1 cellular context compared by ENCODE assay signal in genomic region chr5:62030326-62030725, GRCh38.
TF ChIP-seq lines count a peak whose summit lies in the region.

No MANE protein-coding gene starts in this region.

TF ChIP-seq in GM23338, 12 proteins besides CTCF, POLR2A, EP300 and RAD21 (continued from another document):
- TF ChIP-seq, protein P1, sequence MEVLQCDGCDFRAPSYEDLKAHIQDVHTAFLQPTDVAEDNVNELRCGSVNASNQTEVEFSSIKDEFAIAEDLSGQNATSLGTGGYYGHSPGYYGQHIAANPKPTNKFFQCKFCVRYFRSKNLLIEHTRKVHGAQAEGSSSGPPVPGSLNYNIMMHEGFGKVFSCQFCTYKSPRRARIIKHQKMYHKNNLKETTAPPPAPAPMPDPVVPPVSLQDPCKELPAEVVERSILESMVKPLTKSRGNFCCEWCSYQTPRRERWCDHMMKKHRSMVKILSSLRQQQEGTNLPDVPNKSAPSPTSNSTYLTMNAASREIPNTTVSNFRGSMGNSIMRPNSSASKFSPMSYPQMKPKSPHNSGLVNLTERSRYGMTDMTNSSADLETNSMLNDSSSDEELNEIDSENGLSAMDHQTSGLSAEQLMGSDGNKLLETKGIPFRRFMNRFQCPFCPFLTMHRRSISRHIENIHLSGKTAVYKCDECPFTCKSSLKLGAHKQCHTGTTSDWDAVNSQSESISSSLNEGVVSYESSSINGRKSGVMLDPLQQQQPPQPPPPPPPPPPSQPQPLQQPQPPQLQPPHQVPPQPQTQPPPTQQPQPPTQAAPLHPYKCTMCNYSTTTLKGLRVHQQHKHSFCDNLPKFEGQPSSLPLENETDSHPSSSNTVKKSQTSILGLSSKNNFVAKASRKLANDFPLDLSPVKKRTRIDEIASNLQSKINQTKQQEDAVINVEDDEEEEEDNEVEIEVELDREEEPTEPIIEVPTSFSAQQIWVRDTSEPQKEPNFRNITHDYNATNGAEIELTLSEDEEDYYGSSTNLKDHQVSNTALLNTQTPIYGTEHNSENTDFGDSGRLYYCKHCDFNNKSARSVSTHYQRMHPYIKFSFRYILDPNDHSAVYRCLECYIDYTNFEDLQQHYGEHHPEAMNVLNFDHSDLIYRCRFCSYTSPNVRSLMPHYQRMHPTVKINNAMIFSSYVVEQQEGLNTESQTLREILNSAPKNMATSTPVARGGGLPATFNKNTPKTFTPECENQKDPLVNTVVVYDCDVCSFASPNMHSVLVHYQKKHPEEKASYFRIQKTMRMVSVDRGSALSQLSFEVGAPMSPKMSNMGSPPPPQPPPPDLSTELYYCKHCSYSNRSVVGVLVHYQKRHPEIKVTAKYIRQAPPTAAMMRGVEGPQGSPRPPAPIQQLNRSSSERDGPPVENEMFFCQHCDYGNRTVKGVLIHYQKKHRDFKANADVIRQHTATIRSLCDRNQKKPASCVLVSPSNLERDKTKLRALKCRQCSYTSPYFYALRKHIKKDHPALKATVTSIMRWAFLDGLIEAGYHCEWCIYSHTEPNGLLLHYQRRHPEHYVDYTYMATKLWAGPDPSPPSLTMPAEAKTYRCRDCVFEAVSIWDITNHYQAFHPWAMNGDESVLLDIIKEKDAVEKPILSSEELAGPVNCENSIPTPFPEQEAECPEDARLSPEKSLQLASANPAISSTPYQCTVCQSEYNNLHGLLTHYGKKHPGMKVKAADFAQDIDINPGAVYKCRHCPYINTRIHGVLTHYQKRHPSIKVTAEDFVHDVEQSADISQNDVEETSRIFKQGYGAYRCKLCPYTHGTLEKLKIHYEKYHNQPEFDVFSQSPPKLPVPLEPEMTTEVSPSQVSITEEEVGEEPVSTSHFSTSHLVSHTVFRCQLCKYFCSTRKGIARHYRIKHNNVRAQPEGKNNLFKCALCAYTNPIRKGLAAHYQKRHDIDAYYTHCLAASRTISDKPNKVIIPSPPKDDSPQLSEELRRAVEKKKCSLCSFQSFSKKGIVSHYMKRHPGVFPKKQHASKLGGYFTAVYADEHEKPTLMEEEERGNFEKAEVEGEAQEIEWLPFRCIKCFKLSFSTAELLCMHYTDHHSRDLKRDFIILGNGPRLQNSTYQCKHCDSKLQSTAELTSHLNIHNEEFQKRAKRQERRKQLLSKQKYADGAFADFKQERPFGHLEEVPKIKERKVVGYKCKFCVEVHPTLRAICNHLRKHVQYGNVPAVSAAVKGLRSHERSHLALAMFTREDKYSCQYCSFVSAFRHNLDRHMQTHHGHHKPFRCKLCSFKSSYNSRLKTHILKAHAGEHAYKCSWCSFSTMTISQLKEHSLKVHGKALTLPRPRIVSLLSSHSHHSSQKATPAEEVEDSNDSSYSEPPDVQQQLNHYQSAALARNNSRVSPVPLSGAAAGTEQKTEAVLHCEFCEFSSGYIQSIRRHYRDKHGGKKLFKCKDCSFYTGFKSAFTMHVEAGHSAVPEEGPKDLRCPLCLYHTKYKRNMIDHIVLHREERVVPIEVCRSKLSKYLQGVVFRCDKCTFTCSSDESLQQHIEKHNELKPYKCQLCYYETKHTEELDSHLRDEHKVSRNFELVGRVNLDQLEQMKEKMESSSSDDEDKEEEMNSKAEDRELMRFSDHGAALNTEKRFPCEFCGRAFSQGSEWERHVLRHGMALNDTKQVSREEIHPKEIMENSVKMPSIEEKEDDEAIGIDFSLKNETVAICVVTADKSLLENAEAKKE (CRISPR knock-in tag; IDR thresholded peaks at IDR 0.05), result no peak
- TF ChIP-seq JUNB (IDR thresholded peaks at IDR 0.05; ENCODE audit: unreplicated experiment), result no peak
- TF ChIP-seq ZNF114 (CRISPR knock-in tag; IDR thresholded peaks at IDR 0.05), result no peak
- TF ChIP-seq POLR2AphosphoS5 (IDR thresholded peaks at IDR 0.05; ENCODE audit: low read depth), result no peak
- TF ChIP-seq CREB1 (CRISPR knock-in tag; IDR thresholded peaks at IDR 0.05; ENCODE audit: low read depth), result no peak
- no peak for TF ChIP-seq ZNF331 (CRISPR knock-in tag; IDR thresholded peaks at IDR 0.05; ENCODE audit: low read depth)
